In the genomic region with DNA sequence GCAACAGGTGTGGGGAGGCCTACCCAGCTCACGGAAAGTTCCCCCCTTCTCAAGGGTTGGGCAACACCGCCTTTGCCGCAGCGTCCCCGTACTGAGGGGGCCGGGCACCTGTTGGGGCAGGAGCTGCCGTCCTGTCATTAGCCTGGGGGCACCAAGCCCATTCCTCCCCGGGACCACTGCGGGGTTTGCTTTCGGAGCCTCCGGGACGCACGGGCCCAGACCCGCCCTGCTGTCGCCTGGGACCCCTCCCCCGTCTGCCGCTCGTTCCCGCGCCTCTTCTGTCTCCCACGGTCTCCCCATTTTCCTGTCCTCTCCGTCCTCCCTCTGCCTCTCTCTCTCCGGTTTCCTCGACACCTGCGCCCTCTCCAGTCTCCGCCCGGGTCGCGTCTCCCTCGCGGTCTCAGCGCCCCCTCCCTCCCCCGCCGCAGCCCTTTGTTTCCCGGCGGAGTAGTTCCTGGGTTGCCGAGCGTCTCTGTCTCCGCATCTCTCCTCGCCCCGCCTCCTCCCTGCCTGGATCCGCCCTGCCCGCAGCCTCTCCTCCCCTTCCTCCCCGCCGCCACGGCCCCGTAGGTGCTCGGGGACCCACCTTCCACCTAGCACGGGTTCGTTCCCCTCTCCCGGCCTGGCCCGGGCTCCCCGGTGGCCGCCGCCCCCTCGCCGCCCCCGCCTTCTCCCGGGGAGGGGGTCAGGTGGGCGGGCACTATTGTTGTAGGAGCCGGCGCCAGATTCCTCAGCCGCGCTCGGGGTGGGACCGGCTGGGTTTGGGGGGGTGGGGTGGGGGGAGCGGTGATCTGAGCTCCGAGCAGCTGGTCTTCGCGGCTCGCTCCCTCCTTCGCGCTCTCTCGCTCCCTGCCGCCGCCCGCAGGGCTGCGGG, we compare ENCODE assay signal across 8 cellular contexts. TPM values are rescaled to one million over a fixed set of nuclear protein-coding genes. Genes with fewer than 3 reads are reported as not detected.
A peak's percentile ranks its signal among the peaks of the same experiment; 100 is the strongest.
DNase-seq lines count a peak whose midpoint lies in the region; ATAC-seq and TF ChIP-seq lines count a peak whose summit lies in the region.

A gene (plus strand): TSS at position 540 of the 874 bp plus-strand sequence. CDS start 434 bp downstream, outside the sequence.

- H3K9me3 ChIP-seq in lower lobe of right lung, result no peaks in the 10 kb centered on the region

- DNase-seq in AG20443 (ENCODE audit: low spot score) (peak; percentile 85), NCI-H2196 (lab: John Stamatoyannopoulos, UW; ENCODE audit: unreplicated experiment) (peak; percentile 73), dermis blood vessel endothelial cell (peak; percentile 66), lower lobe of right lung (peak; percentile 84)
- DNase-seq in activated CD4-positive, alpha-beta T cell treated with anti-CD3 and anti-CD28 coated beads, Interleukin-2, amount 50 U/mL, for 24 hours (ENCODE audit: low read depth in 1 of 2, low spot score in 1 of 2), result peak; percentile 56 to 60
- DNase-seq in stimulated activated CD4-positive, alpha-beta T cell treated with anti-CD3 and anti-CD28 coated beads, TNF-alpha, amount 100 ng/mL, for 1 hour (ENCODE audit: low read depth in 3 of 3, low spot score in 1 of 3), result peak; percentile 38 to 68 (median 45)

- intact Hi-C loops in lower lobe of right lung (cut with DNase I), result no loop called here

- peak within 1 kb of the TSS; percentile 36 for H3K27ac ChIP-seq in lower lobe of right lung

- no peaks in the 10 kb centered on the region for H3K36me3 ChIP-seq in lower lobe of right lung

- peak within 1 kb of the TSS; percentile 78 for H3K4me3 ChIP-seq in lower lobe of right lung

- H3K4me1 ChIP-seq in lower lobe of right lung, result peaks cover 35% of the 10 kb centered on the region

- no peak for TF ChIP-seq CTCF in lower lobe of right lung (IDR thresholded peaks at IDR 0.05)

- no peaks in the 10 kb centered on the region for H3K27me3 ChIP-seq in lower lobe of right lung (ENCODE audit: low read depth)

- ATAC-seq in GM21717 (IDR thresholded peaks at IDR 0.05; ENCODE audit: unreplicated experiment) (peak; percentile 39), lower lobe of right lung (peak; percentile 29 to 40), HG03520 (IDR thresholded peaks at IDR 0.05; ENCODE audit: unreplicated experiment) (no peak)

RNA-seq across cellular contexts. Expression of the gene that starts here (rescaled TPM):
- 16.3 and 20.0 TPM in 2 replicates for total RNA-seq in dermis blood vessel endothelial cell
- total RNA-seq in lower lobe of right lung, result 23.5 TPM
